In the genomic region with DNA sequence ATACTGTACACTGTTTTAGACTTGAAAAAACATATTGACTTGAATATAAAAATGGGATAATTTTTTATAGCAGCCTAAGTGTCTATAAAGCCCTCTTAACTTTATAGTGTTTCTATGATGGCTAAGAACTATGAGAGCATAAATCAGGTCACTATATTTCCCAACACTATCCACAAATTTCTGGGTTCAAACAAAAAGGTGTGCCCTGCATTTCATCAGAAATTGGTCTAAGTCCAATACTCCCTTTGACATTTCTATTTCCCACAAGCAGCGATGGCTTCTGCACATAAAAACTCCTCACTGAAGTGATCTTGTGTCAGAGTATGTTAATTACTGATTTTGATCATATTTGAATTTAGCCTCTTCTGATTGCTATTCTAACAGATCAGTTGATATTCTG, we compare ENCODE assay signal across 15 cellular contexts.
"Had no signal": no experiment of that assay in that cellular context is flagged by ENCODE, and none has a peak within 500 bp of the region (broad histone marks: within the 10 kb centered on the region; RNA-seq: fewer than 3 reads in every experiment).

No MANE protein-coding gene starts in this region.

- H3K9me3 ChIP-seq: gastrocnemius medialis, right atrium auricular region, sigmoid colon, testis, tibial artery had no signal

- ATAC-seq: gastrocnemius medialis; naive thymus-derived CD4-positive, alpha-beta T cell; stimulated activated naive CD8-positive, alpha-beta T cell treated with anti-CD3 and anti-CD28 coated beads, Interleukin-15, Interleukin-2, amounts not matched to agents 100 U/mL and 50 U/mL, for 24 hours had no signal

- H3K36me3 ChIP-seq: gastrocnemius medialis, neural progenitor cell, right atrium auricular region, sigmoid colon had no signal

- DNase-seq: dorsolateral prefrontal cortex; effector CD4-positive, alpha-beta T cell; foreskin fibroblast; gastrocnemius medialis; mesenchymal stem cell; naive thymus-derived CD4-positive, alpha-beta T cell; sigmoid colon; stimulated activated CD4-positive, alpha-beta T cell treated with anti-CD3 and anti-CD28 coated beads, Interleukin-2, amount 100 ng/mL, for 24 hours; stimulated activated CD4-positive, alpha-beta T cell treated with anti-CD3 and anti-CD28 coated beads, Interleukin-4, amount 100 ng/mL, for 24 hours; stimulated activated naive CD8-positive, alpha-beta T cell treated with anti-CD3 and anti-CD28 coated beads, Interleukin-15, Interleukin-2, amounts not matched to agents 100 U/mL and 50 U/mL, for 24 hours; testis; tibial artery had no signal

- H3K4me1 ChIP-seq: gastrocnemius medialis, neural progenitor cell, parathyroid adenoma, right atrium auricular region, testis, tibial artery had no signal

- H2AFZ ChIP-seq: neural progenitor cell, parathyroid adenoma had no signal

- H3K9ac ChIP-seq: neural progenitor cell, parathyroid adenoma had no signal

- H3K4me2 ChIP-seq: neural progenitor cell had no signal

- H3K27ac ChIP-seq: dorsolateral prefrontal cortex, gastrocnemius medialis, neural progenitor cell, parathyroid adenoma, right atrium auricular region, testis, tibial artery had no signal

- H3K27me3 ChIP-seq: dorsolateral prefrontal cortex, gastrocnemius medialis, neural progenitor cell, right atrium auricular region, sigmoid colon, testis, tibial artery had no signal

- H3K4me3 ChIP-seq: gastrocnemius medialis, neural progenitor cell, right atrium auricular region, sigmoid colon, testis, tibial artery had no signal

- H3K79me2 ChIP-seq: parathyroid adenoma had no signal
